ENCODE assay signal across 1 cellular context in genomic region chr16:30065112-30065942, GRCh38.
TF ChIP-seq lines count a peak whose summit lies in the region.

ALDOA (plus strand) TSS chr16:30065760; CDS start chr16:30066898, 1,138 bp downstream.

TF ChIP-seq in GM12878, 131 proteins besides CTCF, POLR2A, EP300 and RAD21 (continued from another document and continues in another):
- TF ChIP-seq ZBED1 (IDR thresholded peaks at IDR 0.05; ENCODE audit: borderline replicate concordance) (no peak), PBX3 (IDR thresholded peaks at IDR 0.05; ENCODE audit: insufficient replicate concordance, low read depth, low read length) (peak; percentile 5), RELB (IDR thresholded peaks at IDR 0.05; ENCODE audit: low read depth) (peak; percentile 87), IRF5 (IDR thresholded peaks at IDR 0.05; ENCODE audit: borderline replicate concordance) (no peak), SMAD1 (IDR thresholded peaks at IDR 0.05; ENCODE audit: low read depth, partially characterized antibody) (peak; percentile 57), NFXL1 (IDR thresholded peaks at IDR 0.05; ENCODE audit: borderline replicate concordance) (no peak), CBX3 (IDR thresholded peaks at IDR 0.05; ENCODE audit: borderline replicate concordance, low read depth) (no peak), YY1 (IDR thresholded peaks at IDR 0.05; ENCODE audit: low read depth, low read length) (0 out of 2 replicates have a peak, but pooled peaks have one; percentile 3), ZNF622 (IDR thresholded peaks at IDR 0.05) (no peak), MYC (IDR thresholded peaks at IDR 0.05; ENCODE audit: insufficient read depth, insufficient read length, insufficient replicate concordance, low read length, severe bottlenecking) (peak; percentile 82), ATF2 (IDR thresholded peaks at IDR 0.05; ENCODE audit: low read length) (no peak), LARP7 (IDR thresholded peaks at IDR 0.05) (peak; percentile 96), TCF3 (IDR thresholded peaks at IDR 0.05; ENCODE audit: borderline replicate concordance, insufficient read depth, low read depth, low read length) (peak; percentile 71), NR2C2 (IDR thresholded peaks at IDR 0.05; ENCODE audit: borderline replicate concordance, control insufficient read depth, insufficient read length, low read depth) (no peak), ATF3 (IDR thresholded peaks at IDR 0.05; ENCODE audit: borderline replicate concordance, extremely low read depth, low read depth, low read length) (no peak), HSF1 (IDR thresholded peaks at IDR 0.05; ENCODE audit: low read depth, low read length) (no peak), RBBP5 (conservative IDR thresholded peaks at IDR 0.05) (no peak), SUZ12 (IDR thresholded peaks at IDR 0.05; ENCODE audit: unreplicated experiment) (no peak), ETV6 (conservative IDR thresholded peaks at IDR 0.05 in 1 of 2, IDR thresholded peaks at IDR 0.05 in 1 of 2; ENCODE audit: borderline replicate concordance in 1 of 2, low read depth in 1 of 2) (peak in 1 of 2 experiments; percentile 76; a peak in 2 of 4 replicates), E2F8 (IDR thresholded peaks at IDR 0.05; ENCODE audit: low read depth, partially characterized antibody) (peak; percentile 68), SIX5 (IDR thresholded peaks at IDR 0.05; ENCODE audit: low read depth, low read length, severe bottlenecking) (no peak), PAX5 (IDR thresholded peaks at IDR 0.05; ENCODE audit: borderline replicate concordance, low read depth, low read length) (peak; percentile 57; the same call in 1 of the 2 replicates), FOS (IDR thresholded peaks at IDR 0.05; ENCODE audit: borderline replicate concordance, extremely low read depth, insufficient read length) (no peak), STAT1 (conservative IDR thresholded peaks at IDR 0.05) (peak; percentile 82; the same call in 1 of the 2 replicates), IRF3 (IDR thresholded peaks at IDR 0.05) (no peak), RELA (IDR thresholded peaks at IDR 0.05; ENCODE audit: borderline replicate concordance, partially characterized antibody) (peak; percentile 47), ZBTB4 (CRISPR knock-in tag; IDR thresholded peaks at IDR 0.05) (no peak), ZNF384 (IDR thresholded peaks at IDR 0.05; ENCODE audit: borderline replicate concordance, low read depth, low read length) (no peak), DPF2 (IDR thresholded peaks at IDR 0.05) (peak; percentile 91), SMAD5 (IDR thresholded peaks at IDR 0.05; ENCODE audit: low read depth) (no peak; the same call in 1 of the 2 replicates), FOXK2 (IDR thresholded peaks at IDR 0.05) (no peak), ZBTB40 (IDR thresholded peaks at IDR 0.05; ENCODE audit: borderline replicate concordance) (no peak; the same call in 1 of the 2 replicates), E4F1 (IDR thresholded peaks at IDR 0.05; ENCODE audit: borderline replicate concordance, partially characterized antibody) (no peak), PML (IDR thresholded peaks at IDR 0.05; ENCODE audit: low read length) (peak; percentile 97)
